In genomic region chr20:17530716-17531536, GRCh38 we compare ENCODE assay signal across 8 cellular contexts. TPM values are rescaled to one million over a fixed set of nuclear protein-coding genes. Genes with fewer than 3 reads are reported as not detected.
DNase-seq lines count a peak whose midpoint lies in the region; ATAC-seq and TF ChIP-seq lines count a peak whose summit lies in the region.

BFSP1 (minus strand) TSS chr20:17531379; CDS start chr20:17531329, 50 bp downstream.

- TF ChIP-seq CTCF in epithelial cell of proximal tubule (conservative IDR thresholded peaks at IDR 0.05; ENCODE audit: low read depth, low read length) (no peak), mucosa of descending colon (IDR thresholded peaks at IDR 0.05) (no peak)

- peak; percentile 84 for ATAC-seq in mucosa of descending colon
- no peak for ATAC-seq in HG03354 (IDR thresholded peaks at IDR 0.05; ENCODE audit: poor library complexity, severe bottlenecking, unreplicated experiment)

- H3K4me1 ChIP-seq in mucosa of descending colon (ENCODE audit: low read depth), result peaks cover 13% of the 10 kb centered on the region

- peak in 10 of 14 donors; percentile 17 to 75 (median 48) for DNase-seq in C1 segment of cervical spinal cord (lab: John Stamatoyannopoulos, UW)
- peak; percentile 87 for DNase-seq in H7
- peak; percentile 76 for DNase-seq in NCI-H510A (lab: John Stamatoyannopoulos, UW)
- DNase-seq in activated T-cell treated with anti-CD3 and anti-CD28 coated beads for 1 hour (ENCODE audit: low read depth), result peak; percentile 12
- DNase-seq in epithelial cell of proximal tubule (ENCODE audit: low read depth), result no peak
- peak; percentile 56 to 78 (median 76) for DNase-seq in mucosa of descending colon
- peak; percentile 34 to 35 for DNase-seq in stimulated activated CD8-positive, alpha-beta memory T cell treated with anti-CD3 and anti-CD28 coated beads, Interleukin-7, amount 100 ng/mL, for 4 hours (ENCODE audit: low read depth in 2 of 2)

- no peaks in the 10 kb centered on the region for H3K36me3 ChIP-seq in H7 (replicated peaks; ENCODE audit: control insufficient read depth, insufficient read depth, low read length)
- no peaks in the 10 kb centered on the region for H3K36me3 ChIP-seq in mucosa of descending colon (ENCODE audit: low read depth)

- intact Hi-C loops in mucosa of descending colon (cut with DNase I, micrococcal nuclease), result loop anchor here (10.0 kb wide), 1 partner anchor 84 kb away; no protein-coding TSS in a partner anchor

- H3K27me3 ChIP-seq in H7 (ENCODE audit: control insufficient read depth, insufficient read depth, low read length), result 0 out of 2 replicates have a peak, but pooled peaks cover 2% of the 10 kb centered on the region

- H3K9me3 ChIP-seq in mucosa of descending colon, result no peaks in the 10 kb centered on the region

- H3K4me3 ChIP-seq in H7 (ENCODE audit: insufficient read depth, low read depth, low read length) (peak within 1 kb of the TSS; percentile 57), epithelial cell of proximal tubule (ENCODE audit: low read depth, low read length) (peak within 1 kb of the TSS; percentile 56), mucosa of descending colon (peak within 1 kb of the TSS; percentile 1)

RNA-seq across cellular contexts. Expression of gene BFSP1, which starts in this region (rescaled TPM):
- 3.1 and 5.0 TPM in 2 replicates for total RNA-seq in H7 (2014; rRNA removed; shearing (Covaris generic))
- total RNA-seq in epithelial cell of proximal tubule (2.3 and 4.4 TPM in 2 replicates), mucosa of descending colon (1 to 10 TPM in 1 of 3 donors, under 1 TPM in 2; 0.17 to 1.1 (median 0.70) TPM)

Comparison
In these comparisons a context has a peak if more than half of its experiments do, and no peak if none do; other contexts are left out.
1. H3K4me3 ChIP-seq: peak in every context shown above with its lines; median percentile 57 in H7; 56 in epithelial cell of proximal tubule; 1 in mucosa of descending colon.